9 cellular contexts compared by ENCODE assay signal in the genomic region with DNA sequence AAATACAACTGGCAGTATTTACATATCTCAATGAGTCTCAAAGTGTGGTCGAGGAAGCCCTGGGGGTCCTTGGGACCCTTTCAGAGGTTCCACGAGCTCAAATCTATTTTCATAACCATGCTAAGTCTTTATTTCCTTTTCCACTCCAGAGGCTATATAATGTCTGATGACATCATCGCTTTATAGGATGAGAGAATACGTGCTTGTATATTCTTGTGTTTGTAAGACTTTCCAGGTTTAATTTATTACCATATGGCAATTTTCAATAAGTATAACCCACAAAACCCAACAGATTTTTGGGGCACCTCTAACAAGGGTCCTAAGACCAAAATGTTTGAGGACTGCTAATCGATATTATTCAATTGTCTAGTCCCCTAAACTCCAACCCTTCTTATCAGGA. TPM values are rescaled to one million over a fixed set of nuclear protein-coding genes. Genes with fewer than 3 reads are reported as not detected.
DNase-seq lines count a peak whose midpoint lies in the region; ATAC-seq, FAIRE-seq and TF ChIP-seq lines count a peak whose summit lies in the region.
"Had no signal": no experiment of that assay in that cellular context is flagged by ENCODE, and none has a peak within 500 bp of the region (broad histone marks: within the 10 kb centered on the region; RNA-seq: fewer than 3 reads in every experiment).

No MANE protein-coding gene starts in this region.

- H3K9me3 ChIP-seq in kidney (ENCODE audit: control insufficient read depth in 1 of 2, low read length in 2 of 2): no peaks in the 10 kb centered on the region

- no peak for ATAC-seq in HG03571 (IDR thresholded peaks at IDR 0.05; ENCODE audit: unreplicated experiment)

- peak overlapping the region in 1 of 2 donors; percentile 83 for H3K9ac ChIP-seq in kidney (ENCODE audit: low read length in 2 of 2)

- peak overlapping the region; percentile 79 to 94 for H3K4me3 ChIP-seq in kidney (ENCODE audit: low read length in 2 of 2)

- H3K9me3 Mint-ChIP-seq in T-helper 2 cell treated with Interferon-gamma antibody and Interleukin-4, amounts not matched to agents 5 μg/mL and 100 μg/mL, for 36 hours: no peaks in the 10 kb centered on the region
- no peaks in the 10 kb centered on the region for H3K9me3 Mint-ChIP-seq in activated T-helper 2 cell treated with anti-CD3 and anti-CD28 coated beads, Interferon-gamma antibody, Interleukin-2, Interleukin-4, amounts not matched to agents 10 μg/mL and 5 μg/mL and 100 μg/mL, durations not matched to agents 14 hours and 24 hours and 36 hours
- H3K9me3 Mint-ChIP-seq: T-helper 1 cell treated with Interleukin-12 subunit alpha and Interleukin-12 subunit beta and Interleukin-4 antibody, amounts not matched to agents 30 μg/mL and 1 μg/mL, for 36 hours had no signal

- H3K27ac ChIP-seq in kidney (ENCODE audit: low read depth in 2 of 2, low read length in 2 of 2): peak overlapping the region; percentile 92 to 93
- peak overlapping the region; percentile 84 for H3K27ac ChIP-seq in temporal lobe (ENCODE audit: low read depth, low read length)

- peaks cover 4 to 5% of the 10 kb centered on the region in 2 donors for H3K4me1 ChIP-seq in kidney (ENCODE audit: control insufficient read depth in 1 of 2, insufficient read depth in 1 of 2, low read depth in 1 of 2, low read length in 2 of 2)

- H3K27ac Mint-ChIP-seq in T-helper 2 cell treated with Interferon-gamma antibody and Interleukin-4, amounts not matched to agents 5 μg/mL and 100 μg/mL, for 36 hours: no peak overlapping the region
- peak overlapping the region; percentile 83 for H3K27ac Mint-ChIP-seq in activated T-helper 2 cell treated with anti-CD3 and anti-CD28 coated beads, Interferon-gamma antibody, Interleukin-2, Interleukin-4, amounts not matched to agents 10 μg/mL and 5 μg/mL and 100 μg/mL, durations not matched to agents 14 hours and 24 hours and 36 hours

- FAIRE-seq in kidney (lab: Jason Lieb, UNC): no peak

- peaks cover 2% of the 10 kb centered on the region for H3K36me3 Mint-ChIP-seq in T-helper 2 cell treated with Interferon-gamma antibody and Interleukin-4, amounts not matched to agents 5 μg/mL and 100 μg/mL, for 36 hours (ENCODE audit: low read depth)
- peaks cover 9% of the 10 kb centered on the region for H3K36me3 Mint-ChIP-seq in activated T-helper 2 cell treated with anti-CD3 and anti-CD28 coated beads, Interferon-gamma antibody, Interleukin-2, Interleukin-4, amounts not matched to agents 10 μg/mL and 5 μg/mL and 100 μg/mL, durations not matched to agents 14 hours and 24 hours and 36 hours (ENCODE audit: low read depth)

- peak overlapping the region; percentile 96 for H3K4me3 Mint-ChIP-seq in T-helper 2 cell treated with Interferon-gamma antibody and Interleukin-4, amounts not matched to agents 5 μg/mL and 100 μg/mL, for 36 hours
- peak overlapping the region; percentile 89 for H3K4me3 Mint-ChIP-seq in activated T-helper 2 cell treated with anti-CD3 and anti-CD28 coated beads, Interferon-gamma antibody, Interleukin-2, Interleukin-4, amounts not matched to agents 10 μg/mL and 5 μg/mL and 100 μg/mL, durations not matched to agents 14 hours and 24 hours and 36 hours (ENCODE audit: low read depth)

- peaks cover 46% of the 10 kb centered on the region for H3K4me1 Mint-ChIP-seq in T-helper 2 cell treated with Interferon-gamma antibody and Interleukin-4, amounts not matched to agents 5 μg/mL and 100 μg/mL, for 36 hours (ENCODE audit: low read depth)
- peaks cover 57% of the 10 kb centered on the region for H3K4me1 Mint-ChIP-seq in activated T-helper 2 cell treated with anti-CD3 and anti-CD28 coated beads, Interferon-gamma antibody, Interleukin-2, Interleukin-4, amounts not matched to agents 10 μg/mL and 5 μg/mL and 100 μg/mL, durations not matched to agents 14 hours and 24 hours and 36 hours (ENCODE audit: low read depth)

- no peak for TF ChIP-seq CTCF in kidney (IDR thresholded peaks at IDR 0.05; ENCODE audit: borderline replicate concordance, extremely low read depth, insufficient read depth)

- intact Hi-C loops in activated T-helper 2 cell treated with anti-CD3 and anti-CD28 coated beads, Interferon-gamma antibody, Interleukin-2, Interleukin-4, amounts not matched to agents 10 μg/mL and 5 μg/mL and 100 μg/mL, durations not matched to agents 14 hours and 24 hours and 36 hours (cut with micrococcal nuclease): loop anchor here (2.0 to 5.0 kb wide), 7 partner anchors 102 to 588 kb away; partner anchors contain the start of genes ATP1B1, KIFAP3, NME7 and SCYL3
- intact Hi-C loops in kidney (cut with DNase I): no loop called here

- DNase-seq in T-helper 2 cell treated with Interferon-gamma antibody and Interleukin-4, amounts not matched to agents 5 μg/mL and 100 μg/mL, for 36 hours (ENCODE audit: low spot score): no peak
- DNase-seq in T-helper 2 cell (no peak), kidney (no peak), NOMO-1 treated with dmso at 0.1 percent for 144 hours (lab: John Stamatoyannopoulos, UW; ENCODE audit: unreplicated experiment) (no peak), EL (no peak)
- no peak for DNase-seq in activated T-helper 2 cell treated with anti-CD3 and anti-CD28 coated beads, Interferon-gamma antibody, Interleukin-2, Interleukin-4, amounts not matched to agents 10 μg/mL and 5 μg/mL and 100 μg/mL, durations not matched to agents 14 hours and 24 hours and 36 hours (ENCODE audit: low spot score)

- no peaks in the 10 kb centered on the region for H3K27me3 Mint-ChIP-seq in T-helper 2 cell treated with Interferon-gamma antibody and Interleukin-4, amounts not matched to agents 5 μg/mL and 100 μg/mL, for 36 hours (ENCODE audit: low read depth)
- no peaks in the 10 kb centered on the region for H3K27me3 Mint-ChIP-seq in activated T-helper 2 cell treated with anti-CD3 and anti-CD28 coated beads, Interferon-gamma antibody, Interleukin-2, Interleukin-4, amounts not matched to agents 10 μg/mL and 5 μg/mL and 100 μg/mL, durations not matched to agents 14 hours and 24 hours and 36 hours (ENCODE audit: low read depth)

- H3K36me3 ChIP-seq in kidney (ENCODE audit: control insufficient read depth in 1 of 2, insufficient read depth in 2 of 2, low read length in 2 of 2): no peaks in the 10 kb centered on the region

RNA-seq across cellular contexts. Expression of gene SLC19A2, which starts 1.4 kb away (rescaled TPM):
- 11.2 and 11.9 TPM in 2 replicates for total RNA-seq in activated T-helper 2 cell treated with anti-CD3 and anti-CD28 coated beads, Interferon-gamma antibody, Interleukin-2, Interleukin-4, amounts not matched to agents 10 μg/mL and 5 μg/mL and 100 μg/mL, durations not matched to agents 14 hours and 24 hours and 36 hours
- total RNA-seq in kidney (7.8 TPM), temporal lobe (17.0 TPM)
- 10.9 TPM for polyA plus RNA-seq in kidney (ENCODE audit: insufficient read depth, low read depth, low replicate concordance)

RNA-seq across cellular contexts. Expression of gene CCDC181, which starts 59.9 kb away (rescaled TPM):
- total RNA-seq in activated T-helper 2 cell treated with anti-CD3 and anti-CD28 coated beads, Interferon-gamma antibody, Interleukin-2, Interleukin-4, amounts not matched to agents 10 μg/mL and 5 μg/mL and 100 μg/mL, durations not matched to agents 14 hours and 24 hours and 36 hours: 0.09 TPM in 1 of 2 replicates, not detected in the other
- total RNA-seq in kidney (4.8 TPM), temporal lobe (5.2 TPM)
- 8.2 TPM for polyA plus RNA-seq in kidney (ENCODE audit: insufficient read depth, low read depth, low replicate concordance)
